8 cellular contexts compared by ENCODE assay signal in genomic region chr1:54581621-54582035, GRCh38. TPM values are rescaled to one million over a fixed set of nuclear protein-coding genes. Genes with fewer than 3 reads are reported as not detected.
DNase-seq lines count a peak whose midpoint lies in the region; ATAC-seq and TF ChIP-seq lines count a peak whose summit lies in the region.

No MANE protein-coding gene starts in this region.

- no peaks in the 10 kb centered on the region for H3K4me1 Mint-ChIP-seq in activated CD8-positive, alpha-beta T cell treated with anti-CD3 and anti-CD28 coated beads, Interleukin-2, amount 10 ng/mL, durations not matched to agents 7 days and 5 days (ENCODE audit: low read depth)

- in situ Hi-C loops in SK-MEL-5 (cut with HindIII; ENCODE audit: low pct_unique_long_range_greater_than_20kb, low sequenced_read_pairs) = no loop called here

- no peaks in the 10 kb centered on the region for H3K27me3 ChIP-seq in foreskin keratinocyte
- H3K27me3 ChIP-seq in prostate gland (replicated peaks; ENCODE audit: insufficient read depth) = no peaks in the 10 kb centered on the region

- no peaks in the 10 kb centered on the region for H3K9me3 Mint-ChIP-seq in activated CD8-positive, alpha-beta T cell treated with anti-CD3 and anti-CD28 coated beads, Interleukin-2, amount 10 ng/mL, durations not matched to agents 7 days and 5 days (ENCODE audit: insufficient read depth)

- no peak overlapping the region for H3K27ac Mint-ChIP-seq in activated CD8-positive, alpha-beta T cell treated with anti-CD3 and anti-CD28 coated beads, Interleukin-2, amount 10 ng/mL, durations not matched to agents 7 days and 5 days

- no peaks in the 10 kb centered on the region for H3K4me1 ChIP-seq in foreskin keratinocyte
- no peaks in the 10 kb centered on the region for H3K4me1 ChIP-seq in prostate gland (replicated peaks)

- WGBS in prostate gland = 30% methylated on average over 5 of the region's 5 CpGs

- DNase-seq in ELR (ENCODE audit: low read depth) (peak; percentile 45), SK-MEL-5 (ENCODE audit: low read depth, low spot score) (peak; percentile 67), foreskin keratinocyte (peak; percentile 71 to 85), prostate gland (ENCODE audit: low spot score) (peak; percentile 96), GM19238 (ENCODE audit: insufficient read length, low spot score) (no peak), iPS-NIHi7 (ENCODE audit: extremely low spot score) (no peak)
- no peak for DNase-seq in activated CD8-positive, alpha-beta T cell treated with anti-CD3 and anti-CD28 coated beads, Interleukin-2, amount 10 ng/mL, durations not matched to agents 7 days and 5 days

- H3K4me3 ChIP-seq in prostate gland = no peak overlapping the region

- intact Hi-C loops in prostate gland (cut with DNase I) = loop anchor here (2.0 kb wide), 1 partner anchor 33 kb away; the partner anchor contains the start of gene ACOT11

- no peak overlapping the region for H3K4me3 Mint-ChIP-seq in activated CD8-positive, alpha-beta T cell treated with anti-CD3 and anti-CD28 coated beads, Interleukin-2, amount 10 ng/mL, durations not matched to agents 7 days and 5 days

- no peaks in the 10 kb centered on the region for H3K36me3 Mint-ChIP-seq in activated CD8-positive, alpha-beta T cell treated with anti-CD3 and anti-CD28 coated beads, Interleukin-2, amount 10 ng/mL, durations not matched to agents 7 days and 5 days (ENCODE audit: low read depth)

- TF ChIP-seq CTCF in foreskin keratinocyte (conservative IDR thresholded peaks at IDR 0.05) (no peak), prostate gland (IDR thresholded peaks at IDR 0.05) (peak in 1 of 4 experiments; percentile 27)

- no peaks in the 10 kb centered on the region for H3K9me3 ChIP-seq in prostate gland

- POLR2A ChIA-PET in activated CD8-positive, alpha-beta T cell treated with anti-CD3 and anti-CD28 coated beads, Interleukin-2, amount 10 ng/mL, durations not matched to agents 7 days and 5 days (lab: Charles Lee) = no interaction called here

- CTCF ChIA-PET in activated CD8-positive, alpha-beta T cell treated with anti-CD3 and anti-CD28 coated beads, Interleukin-2, amount 10 ng/mL, durations not matched to agents 7 days and 5 days (lab: Charles Lee) = no interaction called here

- ATAC-seq in foreskin keratinocyte (peak; percentile 98), HG03039 (IDR thresholded peaks at IDR 0.05; ENCODE audit: unreplicated experiment) (no peak)
- ATAC-seq in activated CD8-positive, alpha-beta T cell treated with anti-CD3 and anti-CD28 coated beads, Interleukin-2, amount 10 ng/mL, durations not matched to agents 7 days and 5 days = no peak

- no peaks in the 10 kb centered on the region for H3K27me3 Mint-ChIP-seq in activated CD8-positive, alpha-beta T cell treated with anti-CD3 and anti-CD28 coated beads, Interleukin-2, amount 10 ng/mL, durations not matched to agents 7 days and 5 days (ENCODE audit: low read depth)

- peak overlapping the region; percentile 3 for H3K27ac ChIP-seq in foreskin keratinocyte
- peak overlapping the region; percentile 74 to 79 for H3K27ac ChIP-seq in prostate gland

- peak; percentile 86 for TF ChIP-seq POLR2A in prostate gland (IDR thresholded peaks at IDR 0.05)

- no peaks in the 10 kb centered on the region for H3K36me3 ChIP-seq in prostate gland

RNA-seq across cellular contexts. Expression of gene ACOT11, which starts 33.6 kb away (rescaled TPM):
- total RNA-seq in SK-MEL-5 (2014; rRNA removed; shearing (Covaris generic)) = 0.13 and 0.61 TPM in 2 replicates
- polyA plus RNA-seq in SK-MEL-5 (2015; cell fraction: cytosol; rRNA removed) = 0.46 and 0.62 TPM in 2 replicates
- 1.9 and 3.3 TPM in 2 replicates for polyA plus RNA-seq in SK-MEL-5 (2015; cell fraction: nucleus; rRNA removed)
- total RNA-seq in foreskin keratinocyte (2.7 and 3.0 TPM in 2 replicates), prostate gland (10 to 100 TPM in 1 of 2 donors, 1 to 10 TPM in 1; 6.7 to 18.6 TPM)
- polyA plus RNA-seq in foreskin keratinocyte = 1.9 and 2.6 TPM in 2 replicates
- total RNA-seq in activated CD8-positive, alpha-beta T cell treated with anti-CD3 and anti-CD28 coated beads, Interleukin-2, amount 10 ng/mL, durations not matched to agents 7 days and 5 days = 1 to 10 TPM; 1.3 to 1.6 TPM

RNA-seq across cellular contexts. Expression of gene FAM151A, which starts 41.7 kb away (rescaled TPM):
- not detected in 2 replicates for total RNA-seq in SK-MEL-5 (2014; rRNA removed; shearing (Covaris generic))
- not detected in 2 replicates for polyA plus RNA-seq in SK-MEL-5 (2015; cell fraction: cytosol; rRNA removed)
- polyA plus RNA-seq in SK-MEL-5 (2015; cell fraction: nucleus; rRNA removed) = not detected in 2 replicates
- total RNA-seq in foreskin keratinocyte = not detected in 2 replicates
- 0.02 TPM in 1 of 2 replicates, not detected in the other for polyA plus RNA-seq in foreskin keratinocyte
- not detected for total RNA-seq in prostate gland
- not detected for total RNA-seq in activated CD8-positive, alpha-beta T cell treated with anti-CD3 and anti-CD28 coated beads, Interleukin-2, amount 10 ng/mL, durations not matched to agents 7 days and 5 days

RNA-seq across cellular contexts. Expression of gene MROH7, which starts 60.0 kb away (rescaled TPM):
- total RNA-seq in SK-MEL-5 (2014; rRNA removed; shearing (Covaris generic)) = 0.11 TPM in 1 of 2 replicates, not detected in the other
- not detected in 2 replicates for polyA plus RNA-seq in SK-MEL-5 (2015; cell fraction: cytosol; rRNA removed)
- 0.16 and 0.23 TPM in 2 replicates for polyA plus RNA-seq in SK-MEL-5 (2015; cell fraction: nucleus; rRNA removed)
- total RNA-seq in foreskin keratinocyte = not detected in 2 replicates
- not detected in 2 replicates for polyA plus RNA-seq in foreskin keratinocyte
- total RNA-seq in prostate gland = 10 to 100 TPM in 1 of 2 donors, 1 to 10 TPM in 1; 5.2 to 18.0 TPM
- not detected for total RNA-seq in activated CD8-positive, alpha-beta T cell treated with anti-CD3 and anti-CD28 coated beads, Interleukin-2, amount 10 ng/mL, durations not matched to agents 7 days and 5 days

Comparison
In these comparisons a context has a peak if more than half of its experiments do, and no peak if none do; other contexts are left out.
1. DNase-seq: peak in ELR (single experiment), SK-MEL-5 (single experiment), foreskin keratinocyte (2 of 2) and prostate gland (single experiment); none in activated CD8-positive, alpha-beta T cell treated with anti-CD3 and anti-CD28 coated beads, Interleukin-2, amount 10 ng/mL, durations not matched to agents 7 days and 5 days (single experiment), GM19238 (single experiment) and iPS-NIHi7 (single experiment).